Comparison of ENCODE assay signal across 8 cellular contexts in genomic region chr12:120580787-120581723, GRCh38. TPM values are rescaled to one million over a fixed set of nuclear protein-coding genes. Genes with fewer than 3 reads are reported as not detected.
DNase-seq lines count a peak whose midpoint lies in the region; ATAC-seq and TF ChIP-seq lines count a peak whose summit lies in the region.

Gene POP5, minus strand, starts transcription at chr12:120581402. Its CDS starts 40 bp downstream, at chr12:120581362.

- H3K27me3 ChIP-seq in heart right ventricle, result peaks cover 0 to 22% (median 0%) of the 10 kb centered on the region in 7 donors
- peaks cover 0 to 4% (median 0%) of the 10 kb centered on the region in 4 donors for H3K27me3 ChIP-seq in upper lobe of left lung

- no peak for TF ChIP-seq EP300 in upper lobe of left lung (IDR thresholded peaks at IDR 0.05)

- peak; percentile 88 for ATAC-seq in HG02870 (IDR thresholded peaks at IDR 0.05; ENCODE audit: unreplicated experiment)
- peak; percentile 88 to 97 (median 96) for ATAC-seq in heart right ventricle
- peak; percentile 96 to 97 for ATAC-seq in upper lobe of left lung (ENCODE audit: low FRiP score in 2 of 2)

- in situ Hi-C loops in GM13976 (cut with MboI; ENCODE audit: low sequenced_read_pairs, unreplicated experiment), result no loop called here

- H3K9me3 ChIP-seq in heart right ventricle, result no peaks in the 10 kb centered on the region
- no peaks in the 10 kb centered on the region for H3K9me3 ChIP-seq in upper lobe of left lung

- peak in 2 of 4 donors; percentile 54 to 76 for TF ChIP-seq POLR2A in upper lobe of left lung (IDR thresholded peaks at IDR 0.05)

- H3K4me1 ChIP-seq in heart right ventricle (peaks cover 6 to 40% (median 27%) of the 10 kb centered on the region in 9 donors), upper lobe of left lung (peaks cover 18 to 39% (median 27%) of the 10 kb centered on the region in 4 donors)

- peak within 1 kb of the TSS in 9 of 10 donors; percentile 43 to 86 (median 76) for H3K27ac ChIP-seq in heart right ventricle
- H3K27ac ChIP-seq in upper lobe of left lung, result peak within 1 kb of the TSS; percentile 52 to 79 (median 76)

- peak; percentile 95 for DNase-seq in GM13976 (ENCODE audit: low spot score)
- peak; percentile 98 for DNase-seq in NCI-H146 treated with DMSO at 0.1 percent for 48 hours (lab: John Stamatoyannopoulos, UW; ENCODE audit: unreplicated experiment)
- DNase-seq in amniotic epithelial cell (ENCODE audit: low read depth), result peak; percentile 96
- DNase-seq in heart right ventricle, result peak; percentile 96 to 97
- peak; percentile 97 to 100 (median 98) for DNase-seq in posterior cingulate gyrus
- peak; percentile 94 to 98 for DNase-seq in upper lobe of left lung

- H3K36me3 ChIP-seq in heart right ventricle (peaks cover 0 to 44% (median 30%) of the 10 kb centered on the region in 9 donors), upper lobe of left lung (peaks cover 14 to 37% (median 35%) of the 10 kb centered on the region in 4 donors)

- 1% methylated on average over 56 of the region's 56 CpGs for WGBS in heart right ventricle, 2 donors
- 0 to 2% methylated on average over 11 to 56 of the region's 56 CpGs for WGBS in upper lobe of left lung, 2 donors

- H3K4me3 ChIP-seq in heart right ventricle, result peak within 1 kb of the TSS; percentile 65 to 97 (median 80)
- peak within 1 kb of the TSS; percentile 75 to 94 (median 86) for H3K4me3 ChIP-seq in upper lobe of left lung

- intact Hi-C loops in T-helper 1 cell treated with Interleukin-12 subunit alpha and Interleukin-12 subunit beta and Interleukin-4 antibody, amounts not matched to agents 30 ng/mL and 1 ng/mL, for 36 hours (cut with micrococcal nuclease), result loop anchor here (1.0 to 5.0 kb wide), 12 partner anchors 47 to 516 kb away; partner anchors contain the start of genes ACADS, C12orf43, COX6A1 and DYNLL1
- intact Hi-C loops in heart right ventricle (cut with DNase I) (loop anchor here in 7 of 10 donors (5.0 to 10.0 kb wide), 8 partner anchors 66 to 531 kb away; partner anchors contain the start of genes UNC119B (in 2 of the 7) and HNF1A (in 1 of the 7)), posterior cingulate gyrus (cut with DNase I) (no loop called here)

- no peak for TF ChIP-seq CTCF in GM13976 (IDR thresholded peaks at IDR 0.05; ENCODE audit: borderline replicate concordance, control extremely low read depth, extremely low read depth, insufficient read depth, missing control alignments)
- peak in 1 of 9 donors; percentile 4 for TF ChIP-seq CTCF in heart right ventricle (IDR thresholded peaks at IDR 0.05)
- TF ChIP-seq CTCF in upper lobe of left lung (IDR thresholded peaks at IDR 0.05), result no peak

RNA-seq across cellular contexts. Expression of gene POP5, which starts in this region (rescaled TPM):
- total RNA-seq in T-helper 1 cell treated with Interleukin-12 subunit alpha and Interleukin-12 subunit beta and Interleukin-4 antibody, amounts not matched to agents 30 ng/mL and 1 ng/mL, for 36 hours, result 65.7 and 67.6 TPM in 2 replicates
- total RNA-seq in heart right ventricle (10 to 100 TPM; 21.1 to 49.9 (median 36.9) TPM), upper lobe of left lung (10 to 100 TPM; 15.9 to 42.2 (median 33.9) TPM)
- 10 to 100 TPM; 31.7 to 59.6 TPM for polyA plus RNA-seq in heart right ventricle

Comparison
In these comparisons a context has a peak if more than half of its experiments do, and no peak if none do; other contexts are left out.
1. Peak in every context shown above with its lines: DNase-seq, ATAC-seq, H3K4me3 ChIP-seq and H3K27ac ChIP-seq.